In the genomic region with DNA sequence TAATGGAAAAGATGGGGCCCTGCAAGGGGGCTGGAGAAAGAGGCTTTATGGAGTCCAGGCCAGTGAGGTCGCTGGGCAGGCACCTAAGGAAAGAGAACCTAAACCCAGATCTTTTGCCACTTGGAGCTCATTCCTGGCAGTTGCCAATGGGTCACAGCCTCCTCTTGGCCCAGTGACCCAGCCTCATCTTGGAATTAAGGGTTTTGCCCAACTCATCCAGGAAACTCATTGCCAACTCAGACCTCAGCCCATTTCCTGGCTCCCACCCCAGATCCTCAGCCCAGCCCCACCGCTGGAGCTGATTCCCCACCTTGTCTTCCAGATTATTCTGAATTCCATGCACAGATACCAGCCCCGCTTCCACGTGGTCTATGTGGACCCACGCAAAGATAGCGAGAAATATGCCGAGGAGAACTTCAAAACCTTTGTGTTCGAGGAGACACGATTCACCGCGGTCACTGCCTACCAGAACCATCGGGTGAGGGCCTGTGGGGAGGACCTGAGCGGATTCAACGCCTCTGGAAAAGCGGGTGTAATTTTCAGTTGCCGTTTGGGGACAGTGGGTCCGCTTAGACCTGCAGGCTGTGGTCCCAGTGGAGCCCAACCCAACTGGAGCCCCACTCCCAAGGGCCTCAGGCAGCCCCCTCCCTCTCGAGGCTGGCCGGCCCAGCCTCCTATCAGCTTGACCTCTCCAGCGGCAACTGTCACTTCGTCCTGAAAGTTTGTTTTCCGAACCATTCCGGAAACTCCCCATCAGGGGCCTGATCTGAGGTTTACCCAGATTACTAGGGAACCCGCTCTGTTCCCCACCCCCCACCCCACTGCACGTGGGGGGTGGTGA, we compare ENCODE assay signal across 15 cellular contexts. TPM values are rescaled to one million over a fixed set of nuclear protein-coding genes. Genes with fewer than 3 reads are reported as not detected.
DNase-seq lines count a peak whose midpoint lies in the region; ATAC-seq and TF ChIP-seq lines count a peak whose summit lies in the region.
"Had no signal": no experiment of that assay in that cellular context is flagged by ENCODE, and none has a peak within 500 bp of the region (broad histone marks: within the 10 kb centered on the region; RNA-seq: fewer than 3 reads in every experiment).

No MANE protein-coding gene starts in this region.

- TF ChIP-seq EP300 in gastroesophageal sphincter (IDR thresholded peaks at IDR 0.05) = no peak

- H3K27me3 ChIP-seq in Loucy (ENCODE audit: insufficient read depth, low read length, poor library complexity, severe bottlenecking) = no peaks in the 10 kb centered on the region
- peaks cover 93% of the 10 kb centered on the region for H3K27me3 ChIP-seq in smooth muscle cell (ENCODE audit: low read depth)
- peaks cover 95% of the 10 kb centered on the region for H3K27me3 ChIP-seq in gastroesophageal sphincter

- no peaks in the 10 kb centered on the region for H3F3A ChIP-seq in Loucy (ENCODE audit: low read depth)
- no peaks in the 10 kb centered on the region for H3F3A ChIP-seq in smooth muscle cell (ENCODE audit: low read depth)

- CTCF ChIA-PET in activated naive CD4-positive, alpha-beta T cell treated with anti-CD3 and anti-CD28 coated beads, Interleukin-2, amount 10 ng/mL, durations not matched to agents 7 days and 5 days (lab: Charles Lee) = interaction anchor here (0.7 to 2.8 kb wide), 3 partner anchors 8 to 273 kb away, joined by 3 to 9 read pairs (median 4); no protein-coding TSS in a partner anchor

- no peak for DNase-seq in activated naive CD4-positive, alpha-beta T cell treated with anti-CD3 and anti-CD28 coated beads, Interleukin-2, amount 10 ng/mL, durations not matched to agents 7 days and 5 days
- DNase-seq in glutamatergic neuron (no peak), smooth muscle cell (lab: John Stamatoyannopoulos, UW; ENCODE audit: unreplicated experiment) (no peak), globus pallidus (ENCODE audit: low spot score) (no peak)
- DNase-seq in effector CD8-positive, alpha-beta T cell (lab: John Stamatoyannopoulos, UW) = no peak
- DNase-seq: activated T-cell treated with anti-CD3 and anti-CD28 coated beads for 4 hours, gastrocnemius medialis, NCI-H2029, NCI-H69 had no signal

- H3K36me3 ChIP-seq in Loucy (ENCODE audit: insufficient read depth, low read length) (no peaks in the 10 kb centered on the region), smooth muscle cell (ENCODE audit: low read depth) (no peaks in the 10 kb centered on the region), gastroesophageal sphincter (no peaks in the 10 kb centered on the region)
- H3K36me3 ChIP-seq: gastrocnemius medialis had no signal

- 24% methylated on average over 25 of the region's 25 CpGs for WGBS in smooth muscle cell (ENCODE audit: low lambda C conversion rate)
- 49 to 100% methylated on average over 1 to 9 of the region's 25 CpGs for WGBS in gastroesophageal sphincter (ENCODE audit: low coverage in 1 of 2), 2 donors

- H3K4me3 Mint-ChIP-seq in activated naive CD4-positive, alpha-beta T cell treated with anti-CD3 and anti-CD28 coated beads, Interleukin-2, amount 50 U/mL, for 24 hours = peak overlapping the region; percentile 61
- H3K4me3 Mint-ChIP-seq in activated naive CD4-positive, alpha-beta T cell treated with anti-CD3 and anti-CD28 coated beads, Interleukin-2, amount 10 ng/mL, durations not matched to agents 7 days and 5 days = no peak overlapping the region
- peak overlapping the region; percentile 34 for H3K4me3 Mint-ChIP-seq in glutamatergic neuron (ENCODE audit: unreplicated experiment)

- peak overlapping the region; percentile 70 for H3K9ac ChIP-seq in Loucy (ENCODE audit: low read depth, low read length, poor library complexity, severe bottlenecking)
- H3K9ac ChIP-seq in smooth muscle cell (ENCODE audit: low read depth) = no peak overlapping the region

- ATAC-seq in gastroesophageal sphincter = no peak
- ATAC-seq: A549, gastrocnemius medialis had no signal

- H3K4me3 ChIP-seq in Loucy (ENCODE audit: low read length, poor library complexity, severe bottlenecking) = peak overlapping the region; percentile 70
- no peak overlapping the region for H3K4me3 ChIP-seq in smooth muscle cell
- H3K4me3 ChIP-seq in gastroesophageal sphincter = no peak overlapping the region
- H3K4me3 ChIP-seq: A549, gastrocnemius medialis had no signal

- no peak overlapping the region for H3K27ac ChIP-seq in smooth muscle cell (ENCODE audit: low read depth)
- H3K27ac ChIP-seq in gastroesophageal sphincter = no peak overlapping the region
- H3K27ac ChIP-seq: A549, gastrocnemius medialis had no signal

- peak overlapping the region; percentile 66 for H3K4me2 ChIP-seq in Loucy (ENCODE audit: low read depth, low read length, poor library complexity, severe bottlenecking)
- peak overlapping the region; percentile 79 for H3K4me2 ChIP-seq in smooth muscle cell
- H3K4me2 ChIP-seq: A549 had no signal

- no peaks in the 10 kb centered on the region for H3K9me3 Mint-ChIP-seq in activated naive CD4-positive, alpha-beta T cell treated with anti-CD3 and anti-CD28 coated beads, Interleukin-2, amount 50 U/mL, for 24 hours
- no peaks in the 10 kb centered on the region for H3K9me3 Mint-ChIP-seq in activated naive CD4-positive, alpha-beta T cell treated with anti-CD3 and anti-CD28 coated beads, Interleukin-2, amount 10 ng/mL, durations not matched to agents 7 days and 5 days
- peaks cover 8% of the 10 kb centered on the region for H3K9me3 Mint-ChIP-seq in glutamatergic neuron (ENCODE audit: unreplicated experiment)

- H3K9me2 ChIP-seq in Loucy (replicated peaks; ENCODE audit: low read depth, low read length) = no peaks in the 10 kb centered on the region

- H2AFZ ChIP-seq in Loucy (ENCODE audit: low read length) (no peak overlapping the region), smooth muscle cell (ENCODE audit: low read depth) (no peak overlapping the region)

- H3K4me1 ChIP-seq in Loucy (ENCODE audit: insufficient read depth, low read length, poor library complexity, severe bottlenecking) (no peaks in the 10 kb centered on the region), smooth muscle cell (ENCODE audit: low read depth) (peaks cover 6% of the 10 kb centered on the region), gastroesophageal sphincter (peaks cover 0 to 46% (median 5%) of the 10 kb centered on the region in 3 donors)
- H3K4me1 ChIP-seq: A549 had no signal

- H3K27me3 Mint-ChIP-seq in activated naive CD4-positive, alpha-beta T cell treated with anti-CD3 and anti-CD28 coated beads, Interleukin-2, amount 50 U/mL, for 24 hours = peaks cover 43% of the 10 kb centered on the region
- H3K27me3 Mint-ChIP-seq in activated naive CD4-positive, alpha-beta T cell treated with anti-CD3 and anti-CD28 coated beads, Interleukin-2, amount 10 ng/mL, durations not matched to agents 7 days and 5 days = peaks cover 92% of the 10 kb centered on the region
- H3K27me3 Mint-ChIP-seq in glutamatergic neuron (ENCODE audit: unreplicated experiment) = peaks cover 20% of the 10 kb centered on the region

- TF ChIP-seq POLR2A in gastroesophageal sphincter (IDR thresholded peaks at IDR 0.05) = no peak

- peaks cover 17% of the 10 kb centered on the region for H3K4me1 Mint-ChIP-seq in activated naive CD4-positive, alpha-beta T cell treated with anti-CD3 and anti-CD28 coated beads, Interleukin-2, amount 50 U/mL, for 24 hours
- peaks cover 20% of the 10 kb centered on the region for H3K4me1 Mint-ChIP-seq in activated naive CD4-positive, alpha-beta T cell treated with anti-CD3 and anti-CD28 coated beads, Interleukin-2, amount 10 ng/mL, durations not matched to agents 7 days and 5 days
- peaks cover 7% of the 10 kb centered on the region for H3K4me1 Mint-ChIP-seq in glutamatergic neuron (ENCODE audit: low read depth, unreplicated experiment)

- H3K36me3 Mint-ChIP-seq in activated naive CD4-positive, alpha-beta T cell treated with anti-CD3 and anti-CD28 coated beads, Interleukin-2, amount 50 U/mL, for 24 hours = peaks cover 6% of the 10 kb centered on the region
- no peaks in the 10 kb centered on the region for H3K36me3 Mint-ChIP-seq in activated naive CD4-positive, alpha-beta T cell treated with anti-CD3 and anti-CD28 coated beads, Interleukin-2, amount 10 ng/mL, durations not matched to agents 7 days and 5 days
- H3K36me3 Mint-ChIP-seq in glutamatergic neuron (ENCODE audit: unreplicated experiment) = peaks cover 6% of the 10 kb centered on the region

- H3K9me3 ChIP-seq in Loucy (ENCODE audit: insufficient read depth, low read depth, low read length) (no peaks in the 10 kb centered on the region), smooth muscle cell (replicated peaks; ENCODE audit: low read depth) (no peaks in the 10 kb centered on the region), gastroesophageal sphincter (no peaks in the 10 kb centered on the region)
- H3K9me3 ChIP-seq: A549, gastrocnemius medialis had no signal

- H4K20me1 ChIP-seq in Loucy (ENCODE audit: insufficient read depth, low read length, poor library complexity, severe bottlenecking) (no peaks in the 10 kb centered on the region), smooth muscle cell (ENCODE audit: low read depth) (no peaks in the 10 kb centered on the region)

- TF ChIP-seq CTCF in Loucy (conservative IDR thresholded peaks at IDR 0.05; ENCODE audit: low read length) (no peak), glutamatergic neuron (IDR thresholded peaks at IDR 0.05; ENCODE audit: partially characterized antibody, unreplicated experiment) (no peak), smooth muscle cell (IDR thresholded peaks at IDR 0.05; ENCODE audit: borderline replicate concordance, insufficient read depth, poor library complexity, severe bottlenecking) (no peak), gastroesophageal sphincter (IDR thresholded peaks at IDR 0.05) (no peak)

- no peak overlapping the region for H3K27ac Mint-ChIP-seq in activated naive CD4-positive, alpha-beta T cell treated with anti-CD3 and anti-CD28 coated beads, Interleukin-2, amount 50 U/mL, for 24 hours
- no peak overlapping the region for H3K27ac Mint-ChIP-seq in activated naive CD4-positive, alpha-beta T cell treated with anti-CD3 and anti-CD28 coated beads, Interleukin-2, amount 10 ng/mL, durations not matched to agents 7 days and 5 days
- no peak overlapping the region for H3K27ac Mint-ChIP-seq in glutamatergic neuron (ENCODE audit: unreplicated experiment)
- H3K27ac Mint-ChIP-seq: progenitor cell of endocrine pancreas had no signal

- H3K79me2 ChIP-seq in Loucy (ENCODE audit: insufficient read depth, low read length) = peaks cover 19% of the 10 kb centered on the region; the same call in 1 of the 2 replicates
- H3K79me2 ChIP-seq in smooth muscle cell (ENCODE audit: low read depth) = no peaks in the 10 kb centered on the region

RNA-seq across cellular contexts. Expression of a gene that starts 4.3 kb away (rescaled TPM):
- total RNA-seq in glutamatergic neuron (ENCODE audit: unreplicated experiment) = 2.4 TPM
- not detected in 2 replicates for total RNA-seq in smooth muscle cell
- polyA plus RNA-seq in smooth muscle cell = not detected in 2 replicates
- total RNA-seq in gastroesophageal sphincter = 1 to 10 TPM in 2 of 4 donors, under 1 TPM in 2; 0.31 to 2.7 (median 1.2) TPM
- total RNA-seq: chondrocyte had no signal

RNA-seq across cellular contexts. Expression of a gene that starts 41.5 kb away (rescaled TPM):
- total RNA-seq in glutamatergic neuron (ENCODE audit: unreplicated experiment) = 8.3 TPM
- total RNA-seq in smooth muscle cell = 0.94 and 3.0 TPM in 2 replicates
- polyA plus RNA-seq in smooth muscle cell = 6.7 and 9.7 TPM in 2 replicates
- total RNA-seq in gastroesophageal sphincter = 10 to 100 TPM in 1 of 4 donors, 1 to 10 TPM in 3; 2.0 to 12.5 (median 5.6) TPM

RNA-seq across cellular contexts. Expression of a gene that starts 50.6 kb away (rescaled TPM):
- total RNA-seq in glutamatergic neuron (ENCODE audit: unreplicated experiment) (96.0 TPM), smooth muscle cell (19.9 and 26.6 TPM in 2 replicates), gastroesophageal sphincter (10 to 100 TPM; 21.9 to 51.1 (median 26.4) TPM)
- 41.5 and 64.1 TPM in 2 replicates for polyA plus RNA-seq in smooth muscle cell
